In genomic region chr2:72892506-72893173, GRCh38 we compare ENCODE assay signal across 1 cellular context.
TF ChIP-seq lines count a peak whose summit lies in the region.

No MANE protein-coding gene starts in this region.

TF ChIP-seq in K562, 482 proteins besides CTCF, POLR2A, EP300 and RAD21 (continued from another document):
- TF ChIP-seq DEAF1 (CRISPR knock-in tag; IDR thresholded peaks at IDR 0.05) (peak; percentile 26; the same call in 1 of the 2 replicates), CEBPG (CRISPR knock-in tag; IDR thresholded peaks at IDR 0.05) (no peak), CEBPG (tag; conservative IDR thresholded peaks at IDR 0.05 in 1 of 2, IDR thresholded peaks at IDR 0.05 in 1 of 2) (no peak), PHB (CRISPR knock-in tag; IDR thresholded peaks at IDR 0.05) (no peak), IRF1 (CRISPR knock-in tag; IDR thresholded peaks at IDR 0.05; ENCODE audit: borderline replicate concordance) (no peak), POLR2G (IDR thresholded peaks at IDR 0.05; ENCODE audit: low read depth, low read length) (peak; percentile 18; the same call in 1 of the 2 replicates), BCOR (IDR thresholded peaks at IDR 0.05) (peak; percentile 42; the same call in 1 of the 2 replicates), SMC3 (conservative IDR thresholded peaks at IDR 0.05; ENCODE audit: insufficient read depth, low read depth, low read length) (peak; percentile 66)
TF ChIP-seq in K562: peak in this region for 5.
